Comparison of ENCODE assay signal across 26 cellular contexts in the genomic region with DNA sequence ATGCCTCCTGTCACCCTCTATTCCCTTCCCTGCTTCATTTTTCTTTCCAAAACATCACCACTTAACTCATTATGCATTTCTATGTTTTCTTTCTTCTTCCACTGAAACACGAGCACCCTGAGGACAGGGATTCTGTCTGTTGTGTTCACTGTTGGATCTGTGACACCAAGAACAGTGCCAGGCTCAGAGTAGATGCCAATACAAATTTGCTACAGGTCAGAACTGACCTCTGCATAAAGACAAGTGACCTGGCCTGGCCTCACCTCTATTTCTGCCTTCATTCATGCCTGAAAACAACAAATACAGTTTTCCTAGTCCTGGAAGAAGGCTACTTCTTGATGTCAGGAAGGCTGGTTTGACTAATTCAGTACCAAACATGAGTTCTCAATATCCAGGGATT. TPM values are rescaled to one million over a fixed set of nuclear protein-coding genes. Genes with fewer than 3 reads are reported as not detected.
"Had no signal": no experiment of that assay in that cellular context is flagged by ENCODE, and none has a peak within 500 bp of the region (broad histone marks: within the 10 kb centered on the region; RNA-seq: fewer than 3 reads in every experiment).

No MANE protein-coding gene starts in this region.

- H3K4me3 ChIP-seq: coronary artery, esophagus muscularis mucosa, lung, mucosa of descending colon, neural progenitor cell, testis, tibial artery, upper lobe of left lung had no signal

- H3K27ac ChIP-seq: coronary artery, esophagus muscularis mucosa, neural progenitor cell, parathyroid adenoma, tibial artery, upper lobe of left lung had no signal

- H3K27me3 ChIP-seq: neural progenitor cell, testis, upper lobe of left lung had no signal

- ATAC-seq: mucosa of descending colon; natural killer cell treated with Interleukin-12 subunit alpha and Interleukin-12 subunit beta and Interleukin-15 and Interleukin-18, amount 100 ng/mL, for 72 hours; sciatic nerve; stimulated activated memory B cell treated with anti-CD40 and anti-IgM and Interleukin-4, amounts not matched to agents 10 μg/mL and 1 μg/mL and 100 μg/mL, for 72 hours; stimulated activated naive CD8-positive, alpha-beta T cell treated with anti-CD3 and anti-CD28 coated beads, Interleukin-15, Interleukin-2, amounts not matched to agents 100 U/mL and 50 U/mL, for 24 hours had no signal

- FAIRE-seq: endothelial cell of umbilical vein, keratinocyte, urothelium cell line had no signal

- H2AFZ ChIP-seq: neural progenitor cell, parathyroid adenoma had no signal

- H3K79me2 ChIP-seq: parathyroid adenoma had no signal

- H3K36me3 ChIP-seq: esophagus muscularis mucosa, neural progenitor cell, tibial artery, upper lobe of left lung had no signal

- H3K27ac Mint-ChIP-seq: memory B cell; naive B cell; natural killer cell treated with Interleukin-12 subunit alpha and Interleukin-12 subunit beta and Interleukin-15 and Interleukin-18, amount 100 ng/mL, for 72 hours; neural progenitor cell; progenitor cell of endocrine pancreas; stimulated activated memory B cell treated with anti-CD40 and anti-IgM and Interleukin-4, amounts not matched to agents 10 μg/mL and 1 μg/mL and 100 μg/mL, for 72 hours had no signal

- H3K4me3 Mint-ChIP-seq: memory B cell; naive B cell; natural killer cell treated with Interleukin-12 subunit alpha and Interleukin-12 subunit beta and Interleukin-15 and Interleukin-18, amount 100 ng/mL, for 72 hours; neural progenitor cell; stimulated activated memory B cell treated with anti-CD40 and anti-IgM and Interleukin-4, amounts not matched to agents 10 μg/mL and 1 μg/mL and 100 μg/mL, for 72 hours had no signal

- H3K4me1 ChIP-seq: parathyroid adenoma, tibial artery had no signal

- DNase-seq: dermis blood vessel endothelial cell; effector memory CD4-positive, alpha-beta T cell; foreskin melanocyte; hypothalamus; naive B cell; stimulated activated CD4-positive, alpha-beta T cell treated with anti-CD3 and anti-CD28 coated beads, Interleukin-4, amount 100 ng/mL, for 4 hours; stimulated activated naive CD8-positive, alpha-beta T cell treated with anti-CD3 and anti-CD28 coated beads, Interleukin-15, Interleukin-2, amounts not matched to agents 100 U/mL and 50 U/mL, for 24 hours; substantia nigra; testis; tibial artery; upper lobe of left lung had no signal

- H3K9ac ChIP-seq: neural progenitor cell, parathyroid adenoma had no signal

- H3K4me1 Mint-ChIP-seq: memory B cell; naive B cell; stimulated activated memory B cell treated with anti-CD40 and anti-IgM and Interleukin-4, amounts not matched to agents 10 μg/mL and 1 μg/mL and 100 μg/mL, for 72 hours had no signal

- H3K9me3 ChIP-seq: esophagus muscularis mucosa, mucosa of descending colon, testis, tibial artery, upper lobe of left lung had no signal

- H3K4me2 ChIP-seq: neural progenitor cell had no signal

- H3K36me3 Mint-ChIP-seq: memory B cell; naive B cell; natural killer cell treated with Interleukin-12 subunit alpha and Interleukin-12 subunit beta and Interleukin-15 and Interleukin-18, amount 100 ng/mL, for 72 hours; neural progenitor cell; stimulated activated memory B cell treated with anti-CD40 and anti-IgM and Interleukin-4, amounts not matched to agents 10 μg/mL and 1 μg/mL and 100 μg/mL, for 72 hours had no signal

- H3K9me3 Mint-ChIP-seq: memory B cell; naive B cell; natural killer cell treated with Interleukin-12 subunit alpha and Interleukin-12 subunit beta and Interleukin-15 and Interleukin-18, amount 100 ng/mL, for 72 hours; neural progenitor cell; stimulated activated memory B cell treated with anti-CD40 and anti-IgM and Interleukin-4, amounts not matched to agents 10 μg/mL and 1 μg/mL and 100 μg/mL, for 72 hours had no signal

- H3K27me3 Mint-ChIP-seq: memory B cell; stimulated activated memory B cell treated with anti-CD40 and anti-IgM and Interleukin-4, amounts not matched to agents 10 μg/mL and 1 μg/mL and 100 μg/mL, for 72 hours had no signal

RNA-seq across cellular contexts. Expression of a gene that starts 45.1 kb away (rescaled TPM):
- total RNA-seq: endothelial cell of umbilical vein, epithelial cell of proximal tubule had no signal
- polyA plus RNA-seq: endothelial cell of umbilical vein had no signal
